ENCODE assay signal across 33 cellular contexts in genomic region chr20:51756653-51757052, GRCh38. TPM values are rescaled to one million over a fixed set of nuclear protein-coding genes. Genes with fewer than 3 reads are reported as not detected.
DNase-seq lines count a peak whose midpoint lies in the region; ATAC-seq, FAIRE-seq and TF ChIP-seq lines count a peak whose summit lies in the region.
"Had no signal": no experiment of that assay in that cellular context is flagged by ENCODE, and none has a peak within 500 bp of the region (broad histone marks: within the 10 kb centered on the region; RNA-seq: fewer than 3 reads in every experiment).

No MANE protein-coding gene starts in this region.

- no peak overlapping the region for H3K4me3 ChIP-seq in small intestine (ENCODE audit: low read depth in 1 of 2, low read length in 2 of 2)
- H3K4me3 ChIP-seq: breast epithelium, colonic mucosa, GM23338, pancreas, right atrium auricular region had no signal

- H3K9me3 ChIP-seq in small intestine (ENCODE audit: control insufficient read depth, low read depth): no peaks in the 10 kb centered on the region
- H3K9me3 ChIP-seq: breast epithelium, colonic mucosa, pancreas, right atrium auricular region had no signal

- H3K27me3 Mint-ChIP-seq in Calu3 (ENCODE audit: unreplicated experiment): no peaks in the 10 kb centered on the region
- H3K27me3 Mint-ChIP-seq: activated CD8-positive, alpha-beta T cell treated with anti-CD3 and anti-CD28 coated beads for 36 hours; B cell had no signal

- BruUV-seq in Calu3 (replicated peaks; lab: Mats Ljungman, UMichigan): no TSS peak

- intact Hi-C loops in Calu3 (cut with micrococcal nuclease; ENCODE audit: unreplicated experiment): no loop called here

- no peaks in the 10 kb centered on the region for H3K4me1 ChIP-seq in small intestine (ENCODE audit: control insufficient read depth in 2 of 2, insufficient read depth in 1 of 2, low read depth in 1 of 2, low read length in 1 of 2)
- H3K4me1 ChIP-seq: breast epithelium, colonic mucosa had no signal

- peaks cover 73% of the 10 kb centered on the region for H3K4me1 Mint-ChIP-seq in Calu3 (ENCODE audit: low read depth, unreplicated experiment)
- H3K4me1 Mint-ChIP-seq: activated naive CD4-positive, alpha-beta T cell treated with anti-CD3 and anti-CD28 coated beads, Interleukin-2, amount 50 U/mL, for 24 hours; activated T-helper 17 cell treated with anti-CD3 and anti-CD28 coated beads, Interleukin-2, amount 50 U/mL, for 72 hours; B cell; CD8-positive, alpha-beta memory T cell; T-helper 17 cell had no signal

- TF ChIP-seq CTCF in Calu3 (IDR thresholded peaks at IDR 0.05; ENCODE audit: unreplicated experiment) (no peak), VCaP (conservative IDR thresholded peaks at IDR 0.05) (no peak)

- no peak overlapping the region for H3K4me3 Mint-ChIP-seq in Calu3 (ENCODE audit: low read depth, unreplicated experiment)
- H3K4me3 Mint-ChIP-seq: activated CD8-positive, alpha-beta T cell treated with anti-CD3 and anti-CD28 coated beads for 36 hours; activated naive CD4-positive, alpha-beta T cell treated with anti-CD3 and anti-CD28 coated beads, Interleukin-2, amount 50 U/mL, for 24 hours; activated T-helper 17 cell treated with anti-CD3 and anti-CD28 coated beads, Interleukin-2, amount 50 U/mL, for 72 hours; B cell; CD8-positive, alpha-beta memory T cell; effector memory CD8-positive, alpha-beta T cell; GM23338; HFFc6; T-helper 17 cell had no signal

- peaks cover 43% of the 10 kb centered on the region for H3K36me3 Mint-ChIP-seq in Calu3 (ENCODE audit: insufficient read depth, unreplicated experiment)
- H3K36me3 Mint-ChIP-seq: activated naive CD4-positive, alpha-beta T cell treated with anti-CD3 and anti-CD28 coated beads, Interleukin-2, amount 50 U/mL, for 24 hours; CD8-positive, alpha-beta memory T cell had no signal

- CTCF ChIA-PET in Calu3 (lab: Charles Lee): interaction anchor here (0.6 kb wide), 1 partner anchor 18 kb away, joined by 3 read pairs; no protein-coding TSS in a partner anchor

- H3K27ac ChIP-seq in VCaP: peak overlapping the region; percentile 29; the same call in 1 of the 2 replicates
- H3K27ac ChIP-seq in small intestine (ENCODE audit: low read depth in 1 of 2, low read length in 1 of 2): peak overlapping the region; percentile 5 to 47
- H3K27ac ChIP-seq: colonic mucosa, pancreas, right atrium auricular region, RWPE1 had no signal

- no peaks in the 10 kb centered on the region for H3K27me3 ChIP-seq in small intestine (ENCODE audit: control insufficient read depth in 2 of 2, insufficient read depth in 2 of 2, low read length in 2 of 2)
- H3K27me3 ChIP-seq: breast epithelium, colonic mucosa, pancreas, right atrium auricular region had no signal

- DNase-seq in Calu3 (no peak), small intestine (no peak), COLO829 (ENCODE audit: low spot score) (no peak), mucosa of gallbladder (ENCODE audit: low spot score) (no peak)
- DNase-seq: activated CD4-positive, alpha-beta T cell treated with anti-CD3 and anti-CD28 coated beads for 1 hour; activated CD8-positive, alpha-beta T cell treated with anti-CD3 and anti-CD28 coated beads for 36 hours; CD8-positive, alpha-beta memory T cell; colonic mucosa; DMS53; effector memory CD8-positive, alpha-beta T cell; erythroblast; HFFc6; mammary epithelial cell; NCI-H146; NCI-H2107; NCI-H748 treated with DMSO at 0.1 percent for 48 hours; pancreas; stimulated activated CD4-positive, alpha-beta T cell treated with anti-CD3 and anti-CD28 coated beads, Interleukin-2, amount 100 ng/mL, for 24 hours; T-helper 17 cell had no signal

- H3K9me3 Mint-ChIP-seq in Calu3 (ENCODE audit: low read depth, unreplicated experiment): no peaks in the 10 kb centered on the region
- H3K9me3 Mint-ChIP-seq: activated CD8-positive, alpha-beta T cell treated with anti-CD3 and anti-CD28 coated beads for 36 hours; activated naive CD4-positive, alpha-beta T cell treated with anti-CD3 and anti-CD28 coated beads, Interleukin-2, amount 50 U/mL, for 24 hours; activated T-helper 17 cell treated with anti-CD3 and anti-CD28 coated beads, Interleukin-2, amount 50 U/mL, for 72 hours; CD8-positive, alpha-beta memory T cell; effector memory CD8-positive, alpha-beta T cell; HFFc6 had no signal

- ATAC-seq in HG02759 (IDR thresholded peaks at IDR 0.05; ENCODE audit: unreplicated experiment): peak; percentile 56
- no peak for ATAC-seq in HG03378 (IDR thresholded peaks at IDR 0.05; ENCODE audit: unreplicated experiment)
- ATAC-seq in HG03342 (IDR thresholded peaks at IDR 0.05; ENCODE audit: unreplicated experiment): no peak
- ATAC-seq: activated CD8-positive, alpha-beta T cell treated with anti-CD3 and anti-CD28 coated beads for 36 hours; activated T-helper 17 cell treated with anti-CD3 and anti-CD28 coated beads, Interleukin-2, amount 50 U/mL, for 72 hours; effector memory CD8-positive, alpha-beta T cell; GM23338; HepG2; pancreas; T-helper 17 cell had no signal

- no peak for FAIRE-seq in small intestine (lab: Jason Lieb, UNC)
- FAIRE-seq: A204.1, HepG2, pancreas had no signal

- 23 to 54% (median 31%) methylated on average over 3 of the region's 3 CpGs for WGBS in small intestine, 3 donors

- H3K36me3 ChIP-seq in small intestine (ENCODE audit: control insufficient read depth in 2 of 2, insufficient read depth in 2 of 2, low read length in 2 of 2): no peaks in the 10 kb centered on the region
- H3K36me3 ChIP-seq: breast epithelium, colonic mucosa, pancreas, right atrium auricular region had no signal

- peak overlapping the region; percentile 28 for H3K27ac Mint-ChIP-seq in Calu3 (ENCODE audit: unreplicated experiment)
- H3K27ac Mint-ChIP-seq: activated CD8-positive, alpha-beta T cell treated with anti-CD3 and anti-CD28 coated beads for 36 hours; activated naive CD4-positive, alpha-beta T cell treated with anti-CD3 and anti-CD28 coated beads, Interleukin-2, amount 50 U/mL, for 24 hours; activated T-helper 17 cell treated with anti-CD3 and anti-CD28 coated beads, Interleukin-2, amount 50 U/mL, for 72 hours; B cell; effector memory CD8-positive, alpha-beta T cell; GM23338; HFFc6; T-helper 17 cell had no signal

RNA-seq across cellular contexts. Expression of gene ATP9A, which starts 11.5 kb away (rescaled TPM):
- total RNA-seq in Calu3 (2022) (90.3 and 98.5 TPM in 2 replicates), mucosa of gallbladder (49.5 TPM)
- polyA plus RNA-seq in small intestine: 10 to 100 TPM in 1 of 3 donors, 1 to 10 TPM in 2; 4.1 to 15.3 (median 5.6) TPM

RNA-seq across cellular contexts. Expression of gene SALL4, which starts 45.7 kb away (rescaled TPM):
- total RNA-seq in Calu3 (2022) (7.6 and 9.5 TPM in 2 replicates), mucosa of gallbladder (0.20 TPM)
- under 1 TPM in 1 of 3 donors, not detected in 2; 0.06 TPM for polyA plus RNA-seq in small intestine
- total RNA-seq: B cell, LHCN-M2, right atrium auricular region had no signal
- polyA plus RNA-seq: CD8-positive, alpha-beta memory T cell; mammary epithelial cell had no signal
